Comparison of ENCODE assay signal across 12 cellular contexts in the genomic region with DNA sequence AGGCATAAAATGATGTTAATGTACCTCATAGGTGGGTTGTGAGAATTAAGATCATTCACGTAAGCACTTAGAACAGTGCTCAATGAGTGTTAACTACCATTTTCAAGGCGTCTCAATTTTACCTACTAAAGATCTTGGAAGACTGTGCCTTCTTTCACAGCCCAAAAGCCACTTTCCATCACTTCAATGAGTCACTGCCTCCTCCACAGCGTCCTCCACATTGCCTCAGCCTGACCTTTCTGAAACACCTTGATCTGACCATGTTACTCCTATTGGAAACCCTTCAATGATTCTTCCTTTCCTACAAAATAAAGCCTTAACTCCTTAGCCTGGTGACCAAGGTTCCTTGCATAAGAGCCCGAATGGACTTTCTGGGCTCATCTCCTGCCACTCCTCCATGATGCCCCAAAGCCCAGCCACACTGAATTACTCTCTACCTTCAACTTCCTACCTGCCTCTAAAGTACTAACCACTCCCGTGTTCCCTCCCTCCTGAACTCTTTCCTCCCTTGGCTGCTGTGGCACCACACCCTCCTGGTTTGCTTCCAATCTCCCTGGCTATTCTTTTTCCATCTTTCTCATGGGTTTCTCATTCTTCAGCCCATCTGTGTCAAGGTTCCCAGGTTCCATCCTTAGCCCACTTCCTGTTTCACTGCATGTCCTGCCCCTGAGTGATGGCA.
"Had no signal": no experiment of that assay in that cellular context is flagged by ENCODE, and none has a peak within 500 bp of the region (broad histone marks: within the 10 kb centered on the region; RNA-seq: fewer than 3 reads in every experiment).

No MANE protein-coding gene starts in this region.

- H3K27ac Mint-ChIP-seq: type B pancreatic cell had no signal

- ATAC-seq: body of pancreas; naive thymus-derived CD4-positive, alpha-beta T cell; right cardiac atrium had no signal

- H3K9me3 Mint-ChIP-seq: type B pancreatic cell had no signal

- H3K27me3 Mint-ChIP-seq: naive thymus-derived CD4-positive, alpha-beta T cell; type B pancreatic cell had no signal

- H3K4me3 Mint-ChIP-seq: type B pancreatic cell had no signal

- DNase-seq: activated CD4-positive, alpha-beta T cell treated with anti-CD3 and anti-CD28 coated beads for 4 hours; activated effector memory CD4-positive, alpha-beta T cell treated with Interleukin-2 at 50 U/mL for 16 hours; activated T-cell treated with anti-CD3 and anti-CD28 coated beads for 4 hours; body of pancreas; central memory CD4-positive, alpha-beta T cell; midbrain; naive thymus-derived CD4-positive, alpha-beta T cell; nucleus accumbens; right cardiac atrium; small intestine; T-helper 9 cell had no signal

- FAIRE-seq: small intestine had no signal
